8 cellular contexts compared by ENCODE assay signal in the genomic region with DNA sequence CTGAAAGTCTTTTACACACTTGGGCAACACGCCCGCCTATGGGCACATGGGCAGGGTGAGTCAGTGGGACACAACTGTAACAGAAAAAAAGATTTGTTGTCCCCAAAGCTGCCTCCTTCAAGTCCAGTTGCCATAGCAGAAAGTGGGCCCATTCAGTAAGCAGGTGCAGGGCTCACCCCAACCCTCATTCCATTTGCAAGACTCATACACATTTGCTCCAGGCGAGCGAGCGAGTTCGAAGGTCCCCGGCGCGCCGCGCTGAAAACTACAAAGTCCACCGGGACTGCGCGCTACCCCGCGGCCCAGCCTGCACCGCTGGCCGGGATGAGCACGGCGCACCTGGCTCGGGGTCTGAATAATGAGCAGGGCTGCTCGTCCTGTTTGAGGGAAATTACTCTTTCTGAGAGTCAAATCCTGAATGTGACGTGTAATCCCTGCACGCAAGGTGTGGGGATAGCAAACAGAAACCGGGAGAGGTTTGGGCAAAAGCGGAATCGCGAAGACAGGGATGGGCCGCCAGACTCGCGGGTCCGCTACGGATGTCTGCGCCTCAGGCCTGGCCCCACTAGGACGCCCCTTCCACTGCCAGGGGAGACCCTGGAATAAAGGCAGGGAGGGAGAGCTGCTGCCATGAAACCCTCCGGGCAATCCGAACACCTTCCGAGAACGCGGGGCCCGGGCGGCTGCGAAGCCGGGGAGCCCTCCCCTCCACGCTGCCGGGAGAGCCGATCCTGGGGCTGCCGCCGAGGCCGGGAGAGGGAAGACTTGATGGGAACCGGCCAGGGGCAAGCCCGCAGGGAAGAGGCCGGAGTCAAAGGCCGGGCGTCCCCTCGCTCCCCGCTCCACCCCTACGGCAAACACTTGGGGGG. TPM values are rescaled to one million over a fixed set of nuclear protein-coding genes. Genes with fewer than 3 reads are reported as not detected.
DNase-seq lines count a peak whose midpoint lies in the region; ATAC-seq and TF ChIP-seq lines count a peak whose summit lies in the region.

No MANE protein-coding gene starts in this region.

- H3K4me1 Mint-ChIP-seq in CD14-positive monocyte: peaks cover 9% of the 10 kb centered on the region
- no peaks in the 10 kb centered on the region for H3K4me1 Mint-ChIP-seq in activated CD4-positive, alpha-beta T cell treated with anti-CD3 and anti-CD28 coated beads, Interleukin-2, amount 10 ng/mL, durations not matched to agents 24 days and 14 days

- no peak overlapping the region for H3K27ac Mint-ChIP-seq in CD14-positive monocyte
- H3K27ac Mint-ChIP-seq in activated CD4-positive, alpha-beta T cell treated with anti-CD3 and anti-CD28 coated beads, Interleukin-2, amount 10 ng/mL, durations not matched to agents 24 days and 14 days: no peak overlapping the region

- H3F3A ChIP-seq in MM.1S (ENCODE audit: insufficient read depth, low read length): no peaks in the 10 kb centered on the region

- H3K4me1 ChIP-seq in MM.1S (ENCODE audit: low read length): no peaks in the 10 kb centered on the region
- peaks cover 25 to 28% of the 10 kb centered on the region in 2 donors for H3K4me1 ChIP-seq in duodenal mucosa (ENCODE audit: control insufficient read depth in 1 of 2, insufficient read depth in 2 of 2, low read length in 2 of 2)
- no peaks in the 10 kb centered on the region for H3K4me1 ChIP-seq in mesodermal cell (ENCODE audit: control insufficient read depth, insufficient read depth, low read length, poor library complexity, severe bottlenecking)
- H3K4me1 ChIP-seq in tibial nerve: peaks cover 0 to 21% (median 4%) of the 10 kb centered on the region in 4 donors

- H3K36me3 Mint-ChIP-seq in CD14-positive monocyte: no peaks in the 10 kb centered on the region
- no peaks in the 10 kb centered on the region for H3K36me3 Mint-ChIP-seq in activated CD4-positive, alpha-beta T cell treated with anti-CD3 and anti-CD28 coated beads, Interleukin-2, amount 10 ng/mL, durations not matched to agents 24 days and 14 days (ENCODE audit: low read depth)

- H4K20me1 ChIP-seq in MM.1S (ENCODE audit: insufficient read depth, low read length): no peaks in the 10 kb centered on the region

- peaks cover 0 to 15% (median 4%) of the 10 kb centered on the region in 7 donors for H3K9me3 Mint-ChIP-seq in CD14-positive monocyte
- H3K9me3 Mint-ChIP-seq in activated CD4-positive, alpha-beta T cell treated with anti-CD3 and anti-CD28 coated beads, Interleukin-2, amount 10 ng/mL, durations not matched to agents 24 days and 14 days: no peaks in the 10 kb centered on the region

- no peaks in the 10 kb centered on the region for H3K9me2 ChIP-seq in MM.1S (replicated peaks; ENCODE audit: insufficient read depth, low read length)

- H3K79me2 ChIP-seq in MM.1S (ENCODE audit: low read length): no peaks in the 10 kb centered on the region

- H3K27me3 ChIP-seq in MM.1S (replicated peaks; ENCODE audit: insufficient read depth, low read length) (no peaks in the 10 kb centered on the region), duodenal mucosa (ENCODE audit: control insufficient read depth in 1 of 2, insufficient read depth in 2 of 2, low read length in 2 of 2) (no peaks in the 10 kb centered on the region), tibial nerve (peaks cover 0 to 14% of the 10 kb centered on the region in 2 donors)

- no peak for DNase-seq in CD14-positive monocyte (ENCODE audit: low spot score)
- no peak for DNase-seq in MM.1S
- DNase-seq in tibial nerve (ENCODE audit: low spot score in 2 of 2): no peak
- DNase-seq in activated CD4-positive, alpha-beta T cell treated with anti-CD3 and anti-CD28 coated beads, Interleukin-2, amount 10 ng/mL, durations not matched to agents 24 days and 14 days: no peak
- DNase-seq in A172 (ENCODE audit: low spot score): no peak

- H3K9me3 ChIP-seq in MM.1S (replicated peaks; ENCODE audit: insufficient read depth, low read length) (no peaks in the 10 kb centered on the region), duodenal mucosa (ENCODE audit: control insufficient read depth in 1 of 2, low read length in 2 of 2) (no peaks in the 10 kb centered on the region), mesodermal cell (ENCODE audit: control insufficient read depth, low read length) (no peaks in the 10 kb centered on the region), tibial nerve (no peaks in the 10 kb centered on the region)

- H3K9ac ChIP-seq in MM.1S (ENCODE audit: low read length) (no peak overlapping the region), duodenal mucosa (ENCODE audit: low read depth in 1 of 2, low read length in 2 of 2) (peak overlapping the region; percentile 80 to 88)

- H2AFZ ChIP-seq in MM.1S (ENCODE audit: low read length): no peak overlapping the region

- no peak for ATAC-seq in GM21447 (IDR thresholded peaks at IDR 0.05; ENCODE audit: unreplicated experiment)

- H3K4me3 Mint-ChIP-seq in CD14-positive monocyte: peak overlapping the region; percentile 58 to 81
- H3K4me3 Mint-ChIP-seq in activated CD4-positive, alpha-beta T cell treated with anti-CD3 and anti-CD28 coated beads, Interleukin-2, amount 10 ng/mL, durations not matched to agents 24 days and 14 days: no peak overlapping the region

- no peak for TF ChIP-seq POLR2A in tibial nerve (IDR thresholded peaks at IDR 0.05)

- TF ChIP-seq CTCF in CD14-positive monocyte (IDR thresholded peaks at IDR 0.05) (no peak), MM.1S (IDR thresholded peaks at IDR 0.05; ENCODE audit: low read length) (no peak), tibial nerve (IDR thresholded peaks at IDR 0.05) (no peak)

- 2% methylated on average over 44 to 50 of the region's 58 CpGs for WGBS in mesodermal cell (ENCODE audit: insufficient coverage in 2 of 2), 2 experiments
- 4 to 5% methylated on average over 30 to 51 of the region's 58 CpGs for WGBS in tibial nerve, 2 donors

- H3K27ac ChIP-seq in MM.1S (ENCODE audit: low read length): no peak overlapping the region
- H3K27ac ChIP-seq in duodenal mucosa (ENCODE audit: low read depth, low read length): peak overlapping the region; percentile 87
- H3K27ac ChIP-seq in mesodermal cell (ENCODE audit: low read depth, low read length, severe bottlenecking): no peak overlapping the region
- H3K27ac ChIP-seq in tibial nerve: peak overlapping the region; percentile 50 to 95 (median 86)

- peaks cover 58 to 66% (median 64%) of the 10 kb centered on the region in 3 donors for H3K27me3 Mint-ChIP-seq in CD14-positive monocyte (ENCODE audit: low read depth in 3 of 3)
- H3K27me3 Mint-ChIP-seq in activated CD4-positive, alpha-beta T cell treated with anti-CD3 and anti-CD28 coated beads, Interleukin-2, amount 10 ng/mL, durations not matched to agents 24 days and 14 days: peaks cover 46% of the 10 kb centered on the region

- peak overlapping the region; percentile 39; the same call in 1 of the 2 replicates for H3K4me2 ChIP-seq in MM.1S (ENCODE audit: low read depth, low read length)

- TF ChIP-seq EP300 in tibial nerve (IDR thresholded peaks at IDR 0.05): peak in 1 of 2 donors; percentile 57

- H3K4me3 ChIP-seq in MM.1S (ENCODE audit: low read length): 0 out of 2 replicates have a peak overlapping the region, but pooled peaks have one; percentile 29
- H3K4me3 ChIP-seq in duodenal mucosa (ENCODE audit: low read depth in 1 of 2, low read length in 2 of 2): peak overlapping the region; percentile 86 to 87
- peak overlapping the region; percentile 42 for H3K4me3 ChIP-seq in mesodermal cell (ENCODE audit: extremely low read depth, insufficient read depth, low read length, poor library complexity, severe bottlenecking)
- peak overlapping the region; percentile 47 to 68 (median 56) for H3K4me3 ChIP-seq in tibial nerve

- intact Hi-C loops in CD14-positive monocyte (cut with micrococcal nuclease): no loop called here
- intact Hi-C loops in activated CD4-positive, alpha-beta T cell treated with anti-CD3 and anti-CD28 coated beads, Interleukin-2, amount 10 ng/mL, durations not matched to agents 24 days and 14 days (cut with micrococcal nuclease): no loop called here

- no peaks in the 10 kb centered on the region for H3K36me3 ChIP-seq in MM.1S (replicated peaks; ENCODE audit: insufficient read depth, low read length)
- no peaks in the 10 kb centered on the region for H3K36me3 ChIP-seq in duodenal mucosa (ENCODE audit: control insufficient read depth in 1 of 2, insufficient read depth in 2 of 2, low read length in 2 of 2)
- no peaks in the 10 kb centered on the region for H3K36me3 ChIP-seq in mesodermal cell (ENCODE audit: control insufficient read depth, insufficient read depth, low read length)
- no peaks in the 10 kb centered on the region for H3K36me3 ChIP-seq in tibial nerve

RNA-seq across cellular contexts. Expression of a gene that starts 1.0 kb away (rescaled TPM):
- polyA plus RNA-seq in CD14-positive monocyte: not detected
- polyA plus RNA-seq in mesodermal cell (2013, experiment 1 of 2): 0.59 TPM
- polyA plus RNA-seq in mesodermal cell (2013, experiment 2 of 2): 1.4 TPM
- total RNA-seq in tibial nerve: 10 to 100 TPM in 1 of 4 donors, 1 to 10 TPM in 3; 6.3 to 18.1 (median 8.1) TPM
- total RNA-seq in activated CD4-positive, alpha-beta T cell treated with anti-CD3 and anti-CD28 coated beads, Interleukin-2, amount 10 ng/mL, durations not matched to agents 24 days and 14 days: not detected in 2 replicates
- total RNA-seq in A172 (2014; rRNA removed; shearing (Covaris generic)): 1.0 and 1.6 TPM in 2 replicates

Comparison
In these comparisons a context has a peak if more than half of its experiments do, and no peak if none do; other contexts are left out.
1. H3K27ac ChIP-seq: peak in duodenal mucosa (single experiment) and tibial nerve (4 of 4); none in MM.1S (single experiment) and mesodermal cell (single experiment).
2. H3K4me3 ChIP-seq: peak in every context shown above with its lines; median percentile 86 in duodenal mucosa; 56 in tibial nerve; 42 in mesodermal cell; 29 in MM.1S.